8 cellular contexts compared by ENCODE assay signal in genomic region chr3:32420138-32420981, GRCh38. TPM values are rescaled to one million over a fixed set of nuclear protein-coding genes. Genes with fewer than 3 reads are reported as not detected.
DNase-seq lines count a peak whose midpoint lies in the region; ATAC-seq and TF ChIP-seq lines count a peak whose summit lies in the region.

No MANE protein-coding gene starts in this region.

- no peaks in the 10 kb centered on the region for H3K27me3 ChIP-seq in CD4-positive, CD25-positive, alpha-beta regulatory T cell (ENCODE audit: control insufficient read depth, insufficient read depth, low read length)
- no peaks in the 10 kb centered on the region for H3K27me3 ChIP-seq in neutrophil

- peak; percentile 36 to 54 for ATAC-seq in CD4-positive, CD25-positive, alpha-beta regulatory T cell (ENCODE audit: low read depth in 2 of 2)
- ATAC-seq in GM18873 (IDR thresholded peaks at IDR 0.05; ENCODE audit: low FRiP score, unreplicated experiment) (peak; percentile 75), HG03095 (IDR thresholded peaks at IDR 0.05; ENCODE audit: unreplicated experiment) (peak; percentile 75), omental fat pad (ENCODE audit: low FRiP score) (no peak)

- peak overlapping the region; percentile 16 for H3K4me3 ChIP-seq in CD4-positive, CD25-positive, alpha-beta regulatory T cell (ENCODE audit: low read depth, low read length)
- H3K4me3 ChIP-seq in neutrophil (ENCODE audit: low read depth in 1 of 2, low read length in 1 of 2): peak overlapping the region; percentile 15 to 35

- DNase-seq in CD4-positive, CD25-positive, alpha-beta regulatory T cell: peak in 1 of 3 donors; percentile 56
- DNase-seq in SK-MEL-5 (ENCODE audit: low read depth, low spot score) (peak; percentile 96), epidermal melanocyte (ENCODE audit: insufficient read length, low spot score) (peak; percentile 23), OCI-M2 (lab: John Stamatoyannopoulos, UW; ENCODE audit: unreplicated experiment) (no peak), omental fat pad (ENCODE audit: low spot score) (no peak)

- H3K9me3 Mint-ChIP-seq in CD4-positive, CD25-positive, alpha-beta regulatory T cell: no peaks in the 10 kb centered on the region

- peaks cover 22 to 98% (median 85%) of the 10 kb centered on the region in 4 donors for H3K4me1 Mint-ChIP-seq in CD4-positive, CD25-positive, alpha-beta regulatory T cell

- H3K4me1 ChIP-seq in CD4-positive, CD25-positive, alpha-beta regulatory T cell (ENCODE audit: control insufficient read depth, insufficient read depth, low read length, poor library complexity, severe bottlenecking): peaks cover 91% of the 10 kb centered on the region
- H3K4me1 ChIP-seq in neutrophil (ENCODE audit: control insufficient read depth in 1 of 2, insufficient read depth in 1 of 2, low read depth in 1 of 2, low read length in 1 of 2): peaks cover 67 to 69% of the 10 kb centered on the region in 2 experiments

- no peaks in the 10 kb centered on the region for H3K9me3 ChIP-seq in CD4-positive, CD25-positive, alpha-beta regulatory T cell (ENCODE audit: control insufficient read depth in 2 of 2, low read length in 2 of 2)
- H3K9me3 ChIP-seq in neutrophil: no peaks in the 10 kb centered on the region

- peak overlapping the region; percentile 60 for H3K27ac ChIP-seq in CD4-positive, CD25-positive, alpha-beta regulatory T cell (ENCODE audit: insufficient read depth, low read length, poor library complexity, severe bottlenecking)
- peak overlapping the region; percentile 78 for H3K27ac ChIP-seq in neutrophil

- no peaks in the 10 kb centered on the region for H3K27me3 Mint-ChIP-seq in CD4-positive, CD25-positive, alpha-beta regulatory T cell

- TF ChIP-seq CTCF in neutrophil (IDR thresholded peaks at IDR 0.05) (no peak), omental fat pad (IDR thresholded peaks at IDR 0.05) (no peak)

- H3K4me3 Mint-ChIP-seq in CD4-positive, CD25-positive, alpha-beta regulatory T cell: peak overlapping the region; percentile 45 to 83 (median 64)

- peak overlapping the region; percentile 92 to 99 (median 95) for H3K27ac Mint-ChIP-seq in CD4-positive, CD25-positive, alpha-beta regulatory T cell

- in situ Hi-C loops in SK-MEL-5 (cut with HindIII; ENCODE audit: low pct_unique_long_range_greater_than_20kb, low sequenced_read_pairs): no loop called here

- H3K36me3 ChIP-seq in CD4-positive, CD25-positive, alpha-beta regulatory T cell (ENCODE audit: control insufficient read depth, insufficient read depth, low read length): no peaks in the 10 kb centered on the region
- no peaks in the 10 kb centered on the region for H3K36me3 ChIP-seq in neutrophil

- H3K36me3 Mint-ChIP-seq in CD4-positive, CD25-positive, alpha-beta regulatory T cell: peaks cover 9% of the 10 kb centered on the region

RNA-seq across cellular contexts. Expression of gene CMTM7, which starts 28.7 kb away (rescaled TPM):
- total RNA-seq in CD4-positive, CD25-positive, alpha-beta regulatory T cell: 77.3 TPM
- polyA plus RNA-seq in CD4-positive, CD25-positive, alpha-beta regulatory T cell: 100 to 1,000 TPM; 141 to 231 (median 171) TPM
- 19.0 and 23.3 TPM in 2 replicates for total RNA-seq in SK-MEL-5 (2014; rRNA removed; shearing (Covaris generic))
- 82.5 and 95.4 TPM in 2 replicates for polyA plus RNA-seq in SK-MEL-5 (2015; cell fraction: cytosol; rRNA removed)
- 58.4 and 77.3 TPM in 2 replicates for polyA plus RNA-seq in SK-MEL-5 (2015; cell fraction: nucleus; rRNA removed)
- total RNA-seq in omental fat pad: 10 to 100 TPM; 18.0 to 34.7 (median 31.3) TPM

Comparison
In these comparisons a context has a peak if more than half of its experiments do, and no peak if none do; other contexts are left out.
1. DNase-seq: peak in SK-MEL-5 (single experiment) and epidermal melanocyte (single experiment); none in OCI-M2 (single experiment) and omental fat pad (single experiment).